Comparison of ENCODE assay signal across 20 cellular contexts in genomic region chr5:142200387-142200786, GRCh38.
A peak's percentile ranks its signal among the peaks of the same experiment; 100 is the strongest.
DNase-seq lines count a peak whose midpoint lies in the region; ATAC-seq, FAIRE-seq and TF ChIP-seq lines count a peak whose summit lies in the region.
"Had no signal": no experiment of that assay in that cellular context is flagged by ENCODE, and none has a peak within 500 bp of the region (broad histone marks: within the 10 kb centered on the region; RNA-seq: fewer than 3 reads in every experiment).

No MANE protein-coding gene starts in this region.

- intact Hi-C loops in PC-3 (cut with micrococcal nuclease): no loop called here
- intact Hi-C loops in endothelial cell of umbilical vein (cut with micrococcal nuclease): loop anchor here (2.0 kb wide), 1 partner anchor 124 kb away; the partner anchor contains the start of gene SPRY4

- H3K36me3 ChIP-seq in PC-3 (ENCODE audit: low read depth, low read length): no peaks in the 10 kb centered on the region
- H3K36me3 ChIP-seq in endothelial cell of umbilical vein (ENCODE audit: control insufficient read depth in 2 of 2, extremely low read depth in 1 of 2, insufficient read depth in 2 of 2, low read length in 2 of 2): no peaks in the 10 kb centered on the region
- no peaks in the 10 kb centered on the region for H3K36me3 ChIP-seq in neural progenitor cell

- peak overlapping the region; percentile 43; the same call in 1 of the 2 replicates for H3K9ac ChIP-seq in PC-3 (ENCODE audit: low read length)
- peak overlapping the region; percentile 53 for H3K9ac ChIP-seq in endothelial cell of umbilical vein (replicated peaks; ENCODE audit: extremely low read depth, insufficient read depth, low read length)
- H3K9ac ChIP-seq in neural progenitor cell: no peak overlapping the region

- H4K20me1 ChIP-seq in PC-3 (ENCODE audit: low read length): no peaks in the 10 kb centered on the region
- no peaks in the 10 kb centered on the region for H4K20me1 ChIP-seq in endothelial cell of umbilical vein (replicated peaks; ENCODE audit: control insufficient read depth, extremely low read depth, insufficient read depth, low read length)
- no peaks in the 10 kb centered on the region for H4K20me1 ChIP-seq in neural progenitor cell (ENCODE audit: low read depth)

- TF ChIP-seq POLR2A in endothelial cell of umbilical vein (IDR thresholded peaks at IDR 0.05; ENCODE audit: low read depth, low read length): no peak

- H3K27me3 Mint-ChIP-seq in HFFc6 (ENCODE audit: insufficient read depth): peaks cover 4% of the 10 kb centered on the region; the same call in 1 of the 2 replicates
- H3K27me3 Mint-ChIP-seq in neural progenitor cell (ENCODE audit: insufficient read depth, low read depth): no peaks in the 10 kb centered on the region
- H3K27me3 Mint-ChIP-seq in WTC11 (ENCODE audit: low read depth): no peaks in the 10 kb centered on the region; the same call in 1 of the 2 replicates
- H3K27me3 Mint-ChIP-seq: CD4-positive, alpha-beta T cell had no signal

- H3K9me3 ChIP-seq in PC-3 (ENCODE audit: low read length): no peaks in the 10 kb centered on the region
- no peaks in the 10 kb centered on the region for H3K9me3 ChIP-seq in endothelial cell of umbilical vein (replicated peaks; ENCODE audit: control insufficient read depth, insufficient read depth, low read length)
- no peaks in the 10 kb centered on the region for H3K9me3 ChIP-seq in neural progenitor cell (ENCODE audit: low read depth)

- H3K4me1 Mint-ChIP-seq in HFFc6 (ENCODE audit: low read depth) (peaks cover 40% of the 10 kb centered on the region), neural progenitor cell (peaks cover 7% of the 10 kb centered on the region), WTC11 (peaks cover 29% of the 10 kb centered on the region)

- H3K9me2 ChIP-seq in PC-3 (replicated peaks; ENCODE audit: low read length): no peaks in the 10 kb centered on the region

- DNase-seq in HFFc6 (no peak), PC-3 (no peak), endothelial cell of umbilical vein (ENCODE audit: low read depth, low spot score) (no peak), neural progenitor cell (ENCODE audit: low spot score) (no peak), EL (no peak), WTC11 (ENCODE audit: low spot score) (no peak)
- DNase-seq: AML-193; CD4-positive, alpha-beta T cell; DMS153; DMS79; GF-D8; H7; KG1 had no signal

- POLR2A ChIA-PET in PC-3 (lab: Charles Lee; ENCODE audit: unreplicated experiment) (no interaction called here), endothelial cell of umbilical vein (lab: Charles Lee) (no interaction called here), WTC11 (lab: Charles Lee) (no interaction called here)

- no peak overlapping the region for H3K4me3 Mint-ChIP-seq in HFFc6
- no peak overlapping the region for H3K4me3 Mint-ChIP-seq in neural progenitor cell
- H3K4me3 Mint-ChIP-seq in WTC11: no peak overlapping the region
- H3K4me3 Mint-ChIP-seq: CD4-positive, alpha-beta T cell; GM23338 had no signal

- H3K4me3 ChIP-seq in PC-3 (ENCODE audit: low read length) (no peak overlapping the region), endothelial cell of umbilical vein (replicated peaks in 1 of 3; ENCODE audit: insufficient read depth in 1 of 3, low read depth in 1 of 3, low read length in 3 of 3) (no peak overlapping the region), neural progenitor cell (no peak overlapping the region)
- H3K4me3 ChIP-seq: GM23338 had no signal

- H3K9me3 Mint-ChIP-seq in HFFc6: no peaks in the 10 kb centered on the region
- peaks cover 6% of the 10 kb centered on the region for H3K9me3 Mint-ChIP-seq in neural progenitor cell
- H3K9me3 Mint-ChIP-seq in WTC11: no peaks in the 10 kb centered on the region
- H3K9me3 Mint-ChIP-seq: CD4-positive, alpha-beta T cell; GM23338 had no signal

- peak overlapping the region; percentile 73 for H3K27ac ChIP-seq in PC-3 (ENCODE audit: low read length)
- peak overlapping the region; percentile 91 for H3K27ac ChIP-seq in endothelial cell of umbilical vein (ENCODE audit: insufficient read depth, low read depth, low read length)
- no peak overlapping the region for H3K27ac ChIP-seq in neural progenitor cell
- H3K27ac ChIP-seq: C4-2B had no signal

- H2AFZ ChIP-seq in PC-3 (ENCODE audit: low read length): no peak overlapping the region
- H2AFZ ChIP-seq in endothelial cell of umbilical vein (ENCODE audit: low read depth, low read length): no peak overlapping the region
- H2AFZ ChIP-seq in neural progenitor cell (replicated peaks): no peak overlapping the region
- H2AFZ ChIP-seq: GM23338 had no signal

- H3F3A ChIP-seq in PC-3 (ENCODE audit: low read length, unreplicated experiment): no peaks in the 10 kb centered on the region
- no peaks in the 10 kb centered on the region for H3F3A ChIP-seq in neural progenitor cell (ENCODE audit: low read depth)

- TF ChIP-seq CTCF in HFFc6 (IDR thresholded peaks at IDR 0.05) (no peak), PC-3 (conservative IDR thresholded peaks at IDR 0.05; ENCODE audit: low read depth, low read length) (no peak), endothelial cell of umbilical vein (IDR thresholded peaks at IDR 0.05; ENCODE audit: extremely low read depth in 1 of 2, insufficient read depth in 1 of 2, low read depth in 1 of 2, low read length in 2 of 2) (no peak), neural progenitor cell (IDR thresholded peaks at IDR 0.05) (no peak), WTC11 (IDR thresholded peaks at IDR 0.05) (no peak)

- H3K27ac Mint-ChIP-seq in HFFc6 (peak overlapping the region; percentile 33), neural progenitor cell (peak overlapping the region; percentile 14), WTC11 (no peak overlapping the region)
- H3K27ac Mint-ChIP-seq: CD4-positive, alpha-beta T cell; GM23338 had no signal

- H3K36me3 Mint-ChIP-seq in HFFc6 (ENCODE audit: low read depth): 0 out of 2 replicates have a peak, but pooled peaks cover 4% of the 10 kb centered on the region
- H3K36me3 Mint-ChIP-seq in neural progenitor cell: peaks cover 1% of the 10 kb centered on the region
- H3K36me3 Mint-ChIP-seq in WTC11: no peaks in the 10 kb centered on the region

- no peak for FAIRE-seq in endothelial cell of umbilical vein (lab: Jason Lieb, UNC)
- FAIRE-seq: A204.1, HTR-8/SVneo had no signal

- H3K9me1 ChIP-seq in endothelial cell of umbilical vein (replicated peaks; ENCODE audit: control insufficient read depth, extremely low read depth, insufficient read depth, low read length): no peaks in the 10 kb centered on the region

- H3K4me2 ChIP-seq in PC-3 (ENCODE audit: low read length): no peak overlapping the region
- no peak overlapping the region for H3K4me2 ChIP-seq in endothelial cell of umbilical vein (ENCODE audit: insufficient read depth, low read length)
- no peak overlapping the region for H3K4me2 ChIP-seq in neural progenitor cell
- H3K4me2 ChIP-seq: GM23338 had no signal

- BruUV-seq in PC-3 (replicated peaks; lab: Mats Ljungman, UMichigan) (no TSS peak), endothelial cell of umbilical vein (replicated peaks; lab: Mats Ljungman, UMichigan) (no TSS peak)

- ATAC-seq in PC-3: no peak
- no peak for ATAC-seq in SK-N-SH treated with all-trans-retinoic acid at 6 μM for 48 hours
- no peak for ATAC-seq in WTC11
- no peak for ATAC-seq in HG03159 (IDR thresholded peaks at IDR 0.05; ENCODE audit: unreplicated experiment)
- ATAC-seq: GM23338, HCT116 had no signal

- dilution Hi-C loops in endothelial cell of umbilical vein (cut with MboI; ENCODE audit: extremely low pct_ligation_motif_present, low sequenced_read_pairs): no loop called here

- CTCF ChIA-PET in PC-3 (lab: Charles Lee): no interaction called here
- CTCF ChIA-PET in endothelial cell of umbilical vein (lab: Charles Lee): no interaction called here
- CTCF ChIA-PET in WTC11 (lab: Charles Lee): no interaction called here

- H3K4me1 ChIP-seq in PC-3 (ENCODE audit: insufficient read depth, low read length) (peaks cover 8% of the 10 kb centered on the region), endothelial cell of umbilical vein (ENCODE audit: control insufficient read depth, extremely low read depth, insufficient read depth, low read length) (peaks cover 41% of the 10 kb centered on the region), neural progenitor cell (no peaks in the 10 kb centered on the region)

- no peaks in the 10 kb centered on the region for H3K27me3 ChIP-seq in PC-3 (ENCODE audit: low read length)
- no peaks in the 10 kb centered on the region for H3K27me3 ChIP-seq in endothelial cell of umbilical vein (ENCODE audit: control insufficient read depth in 2 of 2, insufficient read depth in 2 of 2, low read length in 2 of 2)
- no peaks in the 10 kb centered on the region for H3K27me3 ChIP-seq in neural progenitor cell

- H3K79me2 ChIP-seq in PC-3 (ENCODE audit: low read length) (no peaks in the 10 kb centered on the region), endothelial cell of umbilical vein (ENCODE audit: control insufficient read depth, insufficient read depth, low read length) (no peaks in the 10 kb centered on the region), neural progenitor cell (ENCODE audit: low read depth) (no peaks in the 10 kb centered on the region)

TF ChIP-seq in endothelial cell of umbilical vein, 7 proteins besides CTCF, POLR2A, EP300 and RAD21 (continues in another document):
- TF ChIP-seq, protein P1, sequence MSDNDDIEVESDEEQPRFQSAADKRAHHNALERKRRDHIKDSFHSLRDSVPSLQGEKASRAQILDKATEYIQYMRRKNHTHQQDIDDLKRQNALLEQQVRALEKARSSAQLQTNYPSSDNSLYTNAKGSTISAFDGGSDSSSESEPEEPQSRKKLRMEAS (IDR thresholded peaks at IDR 0.05; ENCODE audit: insufficient read depth, insufficient read length): no peak
- no peak for TF ChIP-seq GATA2 (IDR thresholded peaks at IDR 0.05; ENCODE audit: insufficient read depth, insufficient read length, low read depth, low read length)
- no peak for TF ChIP-seq FOS (IDR thresholded peaks at IDR 0.05; ENCODE audit: borderline replicate concordance, insufficient read depth, low read length)

TF ChIP-seq in SK-N-SH treated with all-trans-retinoic acid at 6 μM for 48 hours, 23 proteins besides CTCF, POLR2A, EP300 and RAD21 (continues in another document):
- TF ChIP-seq ZNF565 (CRISPR knock-in tag; conservative IDR thresholded peaks at IDR 0.05; ENCODE audit: low read depth): no peak

TF ChIP-seq in WTC11, 78 proteins besides CTCF, POLR2A, EP300 and RAD21 (continues in another document):
- no peak for TF ChIP-seq ZNF232 (CRISPR knock-in tag; IDR thresholded peaks at IDR 0.05)
- TF ChIP-seq HMGXB4 (CRISPR knock-in tag; IDR thresholded peaks at IDR 0.05): no peak
